1 cellular context compared by ENCODE assay signal in the genomic region with DNA sequence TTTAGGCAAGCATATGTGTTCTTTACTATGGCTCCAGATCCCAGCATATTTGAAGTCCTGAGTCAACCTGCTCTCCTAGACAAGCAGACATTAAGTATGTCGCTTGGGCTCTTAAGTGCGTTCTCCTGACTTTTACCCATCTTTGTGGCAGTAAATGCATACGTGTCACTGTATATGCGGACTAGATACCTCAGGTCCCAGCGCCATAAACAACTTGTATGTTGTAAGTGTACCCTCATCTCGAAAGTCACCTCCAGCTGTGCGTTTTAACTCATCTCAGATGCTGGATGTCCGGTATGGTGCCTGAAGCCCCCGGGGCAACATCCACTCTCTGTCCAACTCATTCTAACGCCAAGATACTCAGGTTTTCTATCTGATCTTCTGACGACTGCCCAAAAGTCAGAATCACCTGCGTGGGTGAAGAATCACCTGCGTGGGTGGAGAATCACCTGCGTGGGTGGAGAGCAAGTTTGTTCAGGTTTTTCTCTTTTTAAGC.
TF ChIP-seq lines count a peak whose summit lies in the region.

No MANE protein-coding gene starts in this region.

TF ChIP-seq in K562, 482 proteins besides CTCF, POLR2A, EP300 and RAD21:
- no peak for TF ChIP-seq ETS2 (tag; IDR thresholded peaks at IDR 0.05; ENCODE audit: borderline replicate concordance, poor library complexity, severe bottlenecking)
- TF ChIP-seq EGR1 (conservative IDR thresholded peaks at IDR 0.05), result peak; percentile 90
- no peak for TF ChIP-seq NFIX (CRISPR knock-in tag; IDR thresholded peaks at IDR 0.05; ENCODE audit: low read depth)
- TF ChIP-seq MBD1 (CRISPR knock-in tag; IDR thresholded peaks at IDR 0.05), result 0 out of 2 replicates have a peak, but pooled peaks have one; percentile 34
- TF ChIP-seq ATF1 (CRISPR knock-in tag; IDR thresholded peaks at IDR 0.05), result no peak
- TF ChIP-seq ATF1 (tag; IDR thresholded peaks at IDR 0.05), result no peak
